Comparison of ENCODE assay signal across 3 cellular contexts in the genomic region with DNA sequence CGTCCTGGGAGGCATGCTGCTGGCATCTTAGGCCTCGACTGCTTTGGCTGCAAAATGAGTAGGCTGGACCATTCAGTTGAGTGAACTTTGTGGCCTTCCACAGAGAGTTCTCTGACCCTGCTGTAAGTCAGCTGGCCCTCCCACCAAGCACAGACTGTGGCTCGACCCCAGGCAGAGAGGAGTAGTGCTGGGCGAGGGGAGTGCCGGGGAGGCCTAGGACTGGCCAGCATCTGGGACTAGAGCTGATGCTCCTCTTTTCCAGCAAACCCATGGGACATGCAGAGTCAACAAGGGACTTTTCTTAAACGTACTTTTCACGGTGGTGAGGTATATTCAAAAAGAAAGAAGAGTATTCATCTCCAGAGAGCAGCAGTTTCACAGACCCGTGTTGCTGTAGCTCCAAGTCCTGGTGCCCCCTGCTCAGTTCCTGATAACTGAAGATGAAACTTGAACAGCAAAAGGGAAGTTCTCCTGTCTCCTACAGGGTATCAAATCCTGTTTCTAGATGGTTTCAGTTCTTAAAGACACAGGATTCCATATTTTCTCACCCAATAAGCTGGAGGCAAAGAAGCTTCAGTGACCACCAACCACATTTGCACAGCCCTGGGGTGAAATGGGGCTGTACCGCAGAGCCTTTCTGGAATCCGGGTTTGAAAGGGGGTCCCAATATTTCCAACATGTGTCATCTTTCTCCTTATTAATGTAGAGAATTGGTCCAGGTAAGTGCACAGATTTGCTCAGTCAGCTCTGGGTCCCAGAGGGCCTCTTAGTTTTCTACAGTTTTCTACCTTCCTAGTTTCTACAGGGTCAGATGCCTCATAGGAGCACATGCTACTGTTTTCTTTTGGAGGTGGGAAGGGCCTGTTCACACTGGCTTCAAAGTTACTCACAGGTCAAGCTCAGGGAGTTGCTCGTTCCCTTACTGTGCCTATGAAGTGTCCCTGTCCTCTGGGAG.
TF ChIP-seq lines count a peak whose summit lies in the region.

No MANE protein-coding gene starts in this region.

TF ChIP-seq in SK-N-SH treated with all-trans-retinoic acid at 6 μM for 48 hours, 23 proteins besides CTCF, POLR2A, EP300 and RAD21 (continues in another document):
- TF ChIP-seq CSDC2 (CRISPR knock-in tag; IDR thresholded peaks at IDR 0.05) (no peak), ZNF565 (CRISPR knock-in tag; conservative IDR thresholded peaks at IDR 0.05; ENCODE audit: low read depth) (no peak), ESRRG (CRISPR knock-in tag; IDR thresholded peaks at IDR 0.05) (no peak), ZC3H10 (CRISPR knock-in tag; IDR thresholded peaks at IDR 0.05) (no peak), BACH2 (CRISPR knock-in tag; IDR thresholded peaks at IDR 0.05; ENCODE audit: borderline replicate concordance) (no peak), OSR1 (CRISPR knock-in tag; IDR thresholded peaks at IDR 0.05) (no peak)
- TF ChIP-seq, protein P1, sequence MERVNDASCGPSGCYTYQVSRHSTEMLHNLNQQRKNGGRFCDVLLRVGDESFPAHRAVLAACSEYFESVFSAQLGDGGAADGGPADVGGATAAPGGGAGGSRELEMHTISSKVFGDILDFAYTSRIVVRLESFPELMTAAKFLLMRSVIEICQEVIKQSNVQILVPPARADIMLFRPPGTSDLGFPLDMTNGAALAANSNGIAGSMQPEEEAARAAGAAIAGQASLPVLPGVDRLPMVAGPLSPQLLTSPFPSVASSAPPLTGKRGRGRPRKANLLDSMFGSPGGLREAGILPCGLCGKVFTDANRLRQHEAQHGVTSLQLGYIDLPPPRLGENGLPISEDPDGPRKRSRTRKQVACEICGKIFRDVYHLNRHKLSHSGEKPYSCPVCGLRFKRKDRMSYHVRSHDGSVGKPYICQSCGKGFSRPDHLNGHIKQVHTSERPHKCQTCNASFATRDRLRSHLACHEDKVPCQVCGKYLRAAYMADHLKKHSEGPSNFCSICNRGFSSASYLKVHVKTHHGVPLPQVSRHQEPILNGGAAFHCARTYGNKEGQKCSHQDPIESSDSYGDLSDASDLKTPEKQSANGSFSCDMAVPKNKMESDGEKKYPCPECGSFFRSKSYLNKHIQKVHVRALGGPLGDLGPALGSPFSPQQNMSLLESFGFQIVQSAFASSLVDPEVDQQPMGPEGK (CRISPR knock-in tag; IDR thresholded peaks at IDR 0.05; ENCODE audit: borderline replicate concordance), result no peak
- TF ChIP-seq, protein P2, sequence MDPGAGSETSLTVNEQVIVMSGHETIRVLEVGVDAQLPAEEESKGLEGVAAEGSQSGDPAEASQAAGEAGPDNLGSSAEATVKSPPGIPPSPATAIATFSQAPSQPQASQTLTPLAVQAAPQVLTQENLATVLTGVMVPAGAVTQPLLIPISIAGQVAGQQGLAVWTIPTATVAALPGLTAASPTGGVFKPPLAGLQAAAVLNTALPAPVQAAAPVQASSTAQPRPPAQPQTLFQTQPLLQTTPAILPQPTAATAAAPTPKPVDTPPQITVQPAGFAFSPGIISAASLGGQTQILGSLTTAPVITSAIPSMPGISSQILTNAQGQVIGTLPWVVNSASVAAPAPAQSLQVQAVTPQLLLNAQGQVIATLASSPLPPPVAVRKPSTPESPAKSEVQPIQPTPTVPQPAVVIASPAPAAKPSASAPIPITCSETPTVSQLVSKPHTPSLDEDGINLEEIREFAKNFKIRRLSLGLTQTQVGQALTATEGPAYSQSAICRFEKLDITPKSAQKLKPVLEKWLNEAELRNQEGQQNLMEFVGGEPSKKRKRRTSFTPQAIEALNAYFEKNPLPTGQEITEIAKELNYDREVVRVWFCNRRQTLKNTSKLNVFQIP (CRISPR knock-in tag; IDR thresholded peaks at IDR 0.05; ENCODE audit: borderline replicate concordance, low read depth), result no peak
- TF ChIP-seq, protein P3, sequence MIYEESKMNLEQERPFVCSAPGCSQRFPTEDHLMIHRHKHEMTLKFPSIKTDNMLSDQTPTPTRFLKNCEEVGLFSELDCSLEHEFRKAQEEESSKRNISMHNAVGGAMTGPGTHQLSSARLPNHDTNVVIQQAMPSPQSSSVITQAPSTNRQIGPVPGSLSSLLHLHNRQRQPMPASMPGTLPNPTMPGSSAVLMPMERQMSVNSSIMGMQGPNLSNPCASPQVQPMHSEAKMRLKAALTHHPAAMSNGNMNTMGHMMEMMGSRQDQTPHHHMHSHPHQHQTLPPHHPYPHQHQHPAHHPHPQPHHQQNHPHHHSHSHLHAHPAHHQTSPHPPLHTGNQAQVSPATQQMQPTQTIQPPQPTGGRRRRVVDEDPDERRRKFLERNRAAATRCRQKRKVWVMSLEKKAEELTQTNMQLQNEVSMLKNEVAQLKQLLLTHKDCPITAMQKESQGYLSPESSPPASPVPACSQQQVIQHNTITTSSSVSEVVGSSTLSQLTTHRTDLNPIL (CRISPR knock-in tag; IDR thresholded peaks at IDR 0.05; ENCODE audit: low read depth), result no peak

TF ChIP-seq in SK-N-SH, 30 proteins besides CTCF, POLR2A, EP300 and RAD21:
- TF ChIP-seq ELF1 (IDR thresholded peaks at IDR 0.05) (no peak), POLR2AphosphoS5 (IDR thresholded peaks at IDR 0.05; ENCODE audit: low read depth, low read length) (no peak), SIN3A (IDR thresholded peaks at IDR 0.05; ENCODE audit: borderline replicate concordance, low read depth, low read length) (no peak), MEF2A (IDR thresholded peaks at IDR 0.05; ENCODE audit: borderline replicate concordance, low read depth) (no peak), RFX5 (IDR thresholded peaks at IDR 0.05; ENCODE audit: low read length) (no peak), RCOR1 (IDR thresholded peaks at IDR 0.05; ENCODE audit: low read length) (no peak)
- TF ChIP-seq, protein P4, sequence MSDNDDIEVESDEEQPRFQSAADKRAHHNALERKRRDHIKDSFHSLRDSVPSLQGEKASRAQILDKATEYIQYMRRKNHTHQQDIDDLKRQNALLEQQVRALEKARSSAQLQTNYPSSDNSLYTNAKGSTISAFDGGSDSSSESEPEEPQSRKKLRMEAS (IDR thresholded peaks at IDR 0.05; ENCODE audit: low read depth), result no peak
- TF ChIP-seq, protein P5, sequence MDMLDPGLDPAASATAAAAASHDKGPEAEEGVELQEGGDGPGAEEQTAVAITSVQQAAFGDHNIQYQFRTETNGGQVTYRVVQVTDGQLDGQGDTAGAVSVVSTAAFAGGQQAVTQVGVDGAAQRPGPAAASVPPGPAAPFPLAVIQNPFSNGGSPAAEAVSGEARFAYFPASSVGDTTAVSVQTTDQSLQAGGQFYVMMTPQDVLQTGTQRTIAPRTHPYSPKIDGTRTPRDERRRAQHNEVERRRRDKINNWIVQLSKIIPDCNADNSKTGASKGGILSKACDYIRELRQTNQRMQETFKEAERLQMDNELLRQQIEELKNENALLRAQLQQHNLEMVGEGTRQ (IDR thresholded peaks at IDR 0.05; ENCODE audit: borderline replicate concordance, low read depth, low read length), result no peak
TF ChIP-seq in SK-N-SH: peak in this region for 0.

TF ChIP-seq in GM23338, 12 proteins besides CTCF, POLR2A, EP300 and RAD21:
- TF ChIP-seq, protein P6, sequence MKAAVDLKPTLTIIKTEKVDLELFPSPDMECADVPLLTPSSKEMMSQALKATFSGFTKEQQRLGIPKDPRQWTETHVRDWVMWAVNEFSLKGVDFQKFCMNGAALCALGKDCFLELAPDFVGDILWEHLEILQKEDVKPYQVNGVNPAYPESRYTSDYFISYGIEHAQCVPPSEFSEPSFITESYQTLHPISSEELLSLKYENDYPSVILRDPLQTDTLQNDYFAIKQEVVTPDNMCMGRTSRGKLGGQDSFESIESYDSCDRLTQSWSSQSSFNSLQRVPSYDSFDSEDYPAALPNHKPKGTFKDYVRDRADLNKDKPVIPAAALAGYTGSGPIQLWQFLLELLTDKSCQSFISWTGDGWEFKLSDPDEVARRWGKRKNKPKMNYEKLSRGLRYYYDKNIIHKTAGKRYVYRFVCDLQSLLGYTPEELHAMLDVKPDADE (IDR thresholded peaks at IDR 0.05), result no peak
- no peak for TF ChIP-seq POLR2AphosphoS5 (IDR thresholded peaks at IDR 0.05; ENCODE audit: low read depth)
- TF ChIP-seq, protein P7, sequence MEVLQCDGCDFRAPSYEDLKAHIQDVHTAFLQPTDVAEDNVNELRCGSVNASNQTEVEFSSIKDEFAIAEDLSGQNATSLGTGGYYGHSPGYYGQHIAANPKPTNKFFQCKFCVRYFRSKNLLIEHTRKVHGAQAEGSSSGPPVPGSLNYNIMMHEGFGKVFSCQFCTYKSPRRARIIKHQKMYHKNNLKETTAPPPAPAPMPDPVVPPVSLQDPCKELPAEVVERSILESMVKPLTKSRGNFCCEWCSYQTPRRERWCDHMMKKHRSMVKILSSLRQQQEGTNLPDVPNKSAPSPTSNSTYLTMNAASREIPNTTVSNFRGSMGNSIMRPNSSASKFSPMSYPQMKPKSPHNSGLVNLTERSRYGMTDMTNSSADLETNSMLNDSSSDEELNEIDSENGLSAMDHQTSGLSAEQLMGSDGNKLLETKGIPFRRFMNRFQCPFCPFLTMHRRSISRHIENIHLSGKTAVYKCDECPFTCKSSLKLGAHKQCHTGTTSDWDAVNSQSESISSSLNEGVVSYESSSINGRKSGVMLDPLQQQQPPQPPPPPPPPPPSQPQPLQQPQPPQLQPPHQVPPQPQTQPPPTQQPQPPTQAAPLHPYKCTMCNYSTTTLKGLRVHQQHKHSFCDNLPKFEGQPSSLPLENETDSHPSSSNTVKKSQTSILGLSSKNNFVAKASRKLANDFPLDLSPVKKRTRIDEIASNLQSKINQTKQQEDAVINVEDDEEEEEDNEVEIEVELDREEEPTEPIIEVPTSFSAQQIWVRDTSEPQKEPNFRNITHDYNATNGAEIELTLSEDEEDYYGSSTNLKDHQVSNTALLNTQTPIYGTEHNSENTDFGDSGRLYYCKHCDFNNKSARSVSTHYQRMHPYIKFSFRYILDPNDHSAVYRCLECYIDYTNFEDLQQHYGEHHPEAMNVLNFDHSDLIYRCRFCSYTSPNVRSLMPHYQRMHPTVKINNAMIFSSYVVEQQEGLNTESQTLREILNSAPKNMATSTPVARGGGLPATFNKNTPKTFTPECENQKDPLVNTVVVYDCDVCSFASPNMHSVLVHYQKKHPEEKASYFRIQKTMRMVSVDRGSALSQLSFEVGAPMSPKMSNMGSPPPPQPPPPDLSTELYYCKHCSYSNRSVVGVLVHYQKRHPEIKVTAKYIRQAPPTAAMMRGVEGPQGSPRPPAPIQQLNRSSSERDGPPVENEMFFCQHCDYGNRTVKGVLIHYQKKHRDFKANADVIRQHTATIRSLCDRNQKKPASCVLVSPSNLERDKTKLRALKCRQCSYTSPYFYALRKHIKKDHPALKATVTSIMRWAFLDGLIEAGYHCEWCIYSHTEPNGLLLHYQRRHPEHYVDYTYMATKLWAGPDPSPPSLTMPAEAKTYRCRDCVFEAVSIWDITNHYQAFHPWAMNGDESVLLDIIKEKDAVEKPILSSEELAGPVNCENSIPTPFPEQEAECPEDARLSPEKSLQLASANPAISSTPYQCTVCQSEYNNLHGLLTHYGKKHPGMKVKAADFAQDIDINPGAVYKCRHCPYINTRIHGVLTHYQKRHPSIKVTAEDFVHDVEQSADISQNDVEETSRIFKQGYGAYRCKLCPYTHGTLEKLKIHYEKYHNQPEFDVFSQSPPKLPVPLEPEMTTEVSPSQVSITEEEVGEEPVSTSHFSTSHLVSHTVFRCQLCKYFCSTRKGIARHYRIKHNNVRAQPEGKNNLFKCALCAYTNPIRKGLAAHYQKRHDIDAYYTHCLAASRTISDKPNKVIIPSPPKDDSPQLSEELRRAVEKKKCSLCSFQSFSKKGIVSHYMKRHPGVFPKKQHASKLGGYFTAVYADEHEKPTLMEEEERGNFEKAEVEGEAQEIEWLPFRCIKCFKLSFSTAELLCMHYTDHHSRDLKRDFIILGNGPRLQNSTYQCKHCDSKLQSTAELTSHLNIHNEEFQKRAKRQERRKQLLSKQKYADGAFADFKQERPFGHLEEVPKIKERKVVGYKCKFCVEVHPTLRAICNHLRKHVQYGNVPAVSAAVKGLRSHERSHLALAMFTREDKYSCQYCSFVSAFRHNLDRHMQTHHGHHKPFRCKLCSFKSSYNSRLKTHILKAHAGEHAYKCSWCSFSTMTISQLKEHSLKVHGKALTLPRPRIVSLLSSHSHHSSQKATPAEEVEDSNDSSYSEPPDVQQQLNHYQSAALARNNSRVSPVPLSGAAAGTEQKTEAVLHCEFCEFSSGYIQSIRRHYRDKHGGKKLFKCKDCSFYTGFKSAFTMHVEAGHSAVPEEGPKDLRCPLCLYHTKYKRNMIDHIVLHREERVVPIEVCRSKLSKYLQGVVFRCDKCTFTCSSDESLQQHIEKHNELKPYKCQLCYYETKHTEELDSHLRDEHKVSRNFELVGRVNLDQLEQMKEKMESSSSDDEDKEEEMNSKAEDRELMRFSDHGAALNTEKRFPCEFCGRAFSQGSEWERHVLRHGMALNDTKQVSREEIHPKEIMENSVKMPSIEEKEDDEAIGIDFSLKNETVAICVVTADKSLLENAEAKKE (CRISPR knock-in tag; IDR thresholded peaks at IDR 0.05), result no peak
- no peak for TF ChIP-seq NANOG (IDR thresholded peaks at IDR 0.05; ENCODE audit: borderline replicate concordance)
- TF ChIP-seq EZH2 (IDR thresholded peaks at IDR 0.05; ENCODE audit: low read depth, unreplicated experiment), result no peak
- TF ChIP-seq, protein P8, sequence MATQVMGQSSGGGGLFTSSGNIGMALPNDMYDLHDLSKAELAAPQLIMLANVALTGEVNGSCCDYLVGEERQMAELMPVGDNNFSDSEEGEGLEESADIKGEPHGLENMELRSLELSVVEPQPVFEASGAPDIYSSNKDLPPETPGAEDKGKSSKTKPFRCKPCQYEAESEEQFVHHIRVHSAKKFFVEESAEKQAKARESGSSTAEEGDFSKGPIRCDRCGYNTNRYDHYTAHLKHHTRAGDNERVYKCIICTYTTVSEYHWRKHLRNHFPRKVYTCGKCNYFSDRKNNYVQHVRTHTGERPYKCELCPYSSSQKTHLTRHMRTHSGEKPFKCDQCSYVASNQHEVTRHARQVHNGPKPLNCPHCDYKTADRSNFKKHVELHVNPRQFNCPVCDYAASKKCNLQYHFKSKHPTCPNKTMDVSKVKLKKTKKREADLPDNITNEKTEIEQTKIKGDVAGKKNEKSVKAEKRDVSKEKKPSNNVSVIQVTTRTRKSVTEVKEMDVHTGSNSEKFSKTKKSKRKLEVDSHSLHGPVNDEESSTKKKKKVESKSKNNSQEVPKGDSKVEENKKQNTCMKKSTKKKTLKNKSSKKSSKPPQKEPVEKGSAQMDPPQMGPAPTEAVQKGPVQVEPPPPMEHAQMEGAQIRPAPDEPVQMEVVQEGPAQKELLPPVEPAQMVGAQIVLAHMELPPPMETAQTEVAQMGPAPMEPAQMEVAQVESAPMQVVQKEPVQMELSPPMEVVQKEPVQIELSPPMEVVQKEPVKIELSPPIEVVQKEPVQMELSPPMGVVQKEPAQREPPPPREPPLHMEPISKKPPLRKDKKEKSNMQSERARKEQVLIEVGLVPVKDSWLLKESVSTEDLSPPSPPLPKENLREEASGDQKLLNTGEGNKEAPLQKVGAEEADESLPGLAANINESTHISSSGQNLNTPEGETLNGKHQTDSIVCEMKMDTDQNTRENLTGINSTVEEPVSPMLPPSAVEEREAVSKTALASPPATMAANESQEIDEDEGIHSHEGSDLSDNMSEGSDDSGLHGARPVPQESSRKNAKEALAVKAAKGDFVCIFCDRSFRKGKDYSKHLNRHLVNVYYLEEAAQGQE (IDR thresholded peaks at IDR 0.05; ENCODE audit: unreplicated experiment), result no peak
- no peak for TF ChIP-seq JUNB (IDR thresholded peaks at IDR 0.05; ENCODE audit: unreplicated experiment)
- no peak for TF ChIP-seq EZH2phosphoT487 (IDR thresholded peaks at IDR 0.05; ENCODE audit: unreplicated experiment)
- no peak for TF ChIP-seq ZNF331 (CRISPR knock-in tag; IDR thresholded peaks at IDR 0.05; ENCODE audit: low read depth)
- no peak for TF ChIP-seq STAT1 (IDR thresholded peaks at IDR 0.05; ENCODE audit: unreplicated experiment)
- TF ChIP-seq CREB1 (CRISPR knock-in tag; IDR thresholded peaks at IDR 0.05; ENCODE audit: low read depth), result no peak
- no peak for TF ChIP-seq ZNF114 (CRISPR knock-in tag; IDR thresholded peaks at IDR 0.05)
